In genomic region chr1:245552331-245552730, GRCh38 we compare ENCODE assay signal across 19 cellular contexts.
DNase-seq lines count a peak whose midpoint lies in the region; TF ChIP-seq lines count a peak whose summit lies in the region.
"Had no signal": no experiment of that assay in that cellular context is flagged by ENCODE, and none has a peak within 500 bp of the region (broad histone marks: within the 10 kb centered on the region; RNA-seq: fewer than 3 reads in every experiment).

No MANE protein-coding gene starts in this region.

- no peak overlapping the region for H2AFZ ChIP-seq in trophoblast cell (ENCODE audit: insufficient read depth, low read length, poor library complexity)

- H3K36me3 Mint-ChIP-seq in chondrocyte (ENCODE audit: low read depth): peaks cover 5% of the 10 kb centered on the region
- H3K36me3 Mint-ChIP-seq in MCF 10A (ENCODE audit: insufficient read depth, unreplicated experiment): no peaks in the 10 kb centered on the region
- H3K36me3 Mint-ChIP-seq: CD8-positive, alpha-beta T cell had no signal

- H3K36me3 ChIP-seq in trophoblast cell (ENCODE audit: control insufficient read depth in 1 of 2, insufficient read depth in 2 of 2, low read length in 2 of 2): peaks cover 2 to 4% of the 10 kb centered on the region in 2 experiments
- H3K36me3 ChIP-seq: BLaER1 treated with 17β-estradiol and CSF1 and Interleukin-3, amounts not matched to agents 10 nM and 100 nM had no signal

- no peak for TF ChIP-seq CTCF in chondrocyte (IDR thresholded peaks at IDR 0.05)
- TF ChIP-seq CTCF in MCF 10A (IDR thresholded peaks at IDR 0.05; ENCODE audit: unreplicated experiment): no peak

- H3K18ac ChIP-seq in trophoblast cell (ENCODE audit: low read length): no peak overlapping the region

- H2AK5ac ChIP-seq in trophoblast cell (ENCODE audit: low read length): no peak overlapping the region

- H3K27ac ChIP-seq in trophoblast cell (ENCODE audit: low read depth, low read length): no peak overlapping the region
- H3K27ac ChIP-seq: 22Rv1; A549; BLaER1 treated with 17β-estradiol and CSF1 and Interleukin-3, amounts not matched to agents 10 nM and 100 nM; C4-2B had no signal

- no peak overlapping the region for H4K12ac ChIP-seq in trophoblast cell (ENCODE audit: low read depth, low read length)

- H3K4me1 ChIP-seq in trophoblast cell (ENCODE audit: control insufficient read depth in 1 of 2, insufficient read depth in 2 of 2, low read length in 2 of 2): peaks cover 4 to 9% of the 10 kb centered on the region in 2 experiments
- H3K4me1 ChIP-seq: A549, Caco-2 had no signal

- H3K79me2 ChIP-seq in trophoblast cell (ENCODE audit: control insufficient read depth, insufficient read depth, low read length, poor library complexity): no peaks in the 10 kb centered on the region

- no peak overlapping the region for H3K23ac ChIP-seq in trophoblast cell (ENCODE audit: low read length)

- CTCF ChIA-PET in MCF 10A (lab: Yijun Ruan, JAX): interaction anchor here (0.6 to 0.7 kb wide), 2 partner anchors 370 to 452 kb away, joined by 3 to 5 read pairs; no protein-coding TSS in a partner anchor

- no peak overlapping the region for H3K4me3 ChIP-seq in trophoblast cell (ENCODE audit: low read depth, low read length)
- H3K4me3 ChIP-seq: A549; BLaER1 treated with 17β-estradiol and CSF1 and Interleukin-3, amounts not matched to agents 10 nM and 100 nM; GM12878 had no signal

- H2BK120ac ChIP-seq in trophoblast cell (ENCODE audit: insufficient read depth, low read length, poor library complexity): no peak overlapping the region

- no CpG with 5 or more reads among the region's 9 CpGs for WGBS in trophoblast cell (ENCODE audit: extremely low coverage, insufficient coverage, insufficient read length)

- H2BK12ac ChIP-seq in trophoblast cell (ENCODE audit: low read length): no peak overlapping the region

- peaks cover 3% of the 10 kb centered on the region for H3K79me1 ChIP-seq in trophoblast cell (ENCODE audit: low read length)

- BruUV-seq in MCF 10A (replicated peaks; lab: Mats Ljungman, UMichigan): no TSS peak

- no peaks in the 10 kb centered on the region for H3K27me3 ChIP-seq in trophoblast cell (ENCODE audit: insufficient read depth, low read length)
- H3K27me3 ChIP-seq: BLaER1 treated with 17β-estradiol and CSF1 and Interleukin-3, amounts not matched to agents 10 nM and 100 nM had no signal

- H3K4me1 Mint-ChIP-seq in chondrocyte (ENCODE audit: low read depth) (peaks cover 4% of the 10 kb centered on the region), MCF 10A (ENCODE audit: insufficient read depth, unreplicated experiment) (no peaks in the 10 kb centered on the region)
- H3K4me1 Mint-ChIP-seq: B cell had no signal

- no peaks in the 10 kb centered on the region for H3K9me3 ChIP-seq in trophoblast cell (ENCODE audit: insufficient read depth, low read depth, low read length)
- H3K9me3 ChIP-seq: A549; BLaER1 treated with 17β-estradiol and CSF1 and Interleukin-3, amounts not matched to agents 10 nM and 100 nM; Caco-2 had no signal

- H3K27me3 Mint-ChIP-seq in chondrocyte (ENCODE audit: low read depth) (no peaks in the 10 kb centered on the region), MCF 10A (ENCODE audit: insufficient read depth, unreplicated experiment) (peaks cover 95% of the 10 kb centered on the region)
- H3K27me3 Mint-ChIP-seq: CD4-positive, alpha-beta T cell had no signal

- H3K4me3 Mint-ChIP-seq in chondrocyte (ENCODE audit: unreplicated experiment) (no peak overlapping the region), MCF 10A (ENCODE audit: unreplicated experiment) (no peak overlapping the region)
- H3K4me3 Mint-ChIP-seq: B cell; CD4-positive, alpha-beta T cell; CD8-positive, alpha-beta T cell had no signal

- H4K8ac ChIP-seq in trophoblast cell (ENCODE audit: low read depth, low read length): no peak overlapping the region

- no peak overlapping the region for H3K27ac Mint-ChIP-seq in chondrocyte (ENCODE audit: unreplicated experiment)
- no peak overlapping the region for H3K27ac Mint-ChIP-seq in MCF 10A (ENCODE audit: low read depth, unreplicated experiment)
- H3K27ac Mint-ChIP-seq: B cell; CD4-positive, alpha-beta T cell; CD8-positive, alpha-beta T cell had no signal

- no peaks in the 10 kb centered on the region for H3K9me3 Mint-ChIP-seq in chondrocyte (ENCODE audit: low read depth)
- no peaks in the 10 kb centered on the region for H3K9me3 Mint-ChIP-seq in MCF 10A (ENCODE audit: unreplicated experiment)
- H3K9me3 Mint-ChIP-seq: CD4-positive, alpha-beta T cell had no signal

- POLR2A ChIA-PET in MCF 10A (lab: Yijun Ruan, JAX): interaction anchor here (0.7 kb wide), 1 partner anchor 14 kb away, joined by 4 read pairs; no protein-coding TSS in a partner anchor

- DNase-seq in EH (ENCODE audit: low read depth) (peak; percentile 43), chondrocyte (ENCODE audit: low spot score) (peak; percentile 12), trophoblast cell (peak; percentile 62 to 83), MCF 10A (ENCODE audit: unreplicated experiment) (no peak), NCI-H1105 treated with DMSO at 0.1 percent for 48 hours (lab: John Stamatoyannopoulos, UW) (no peak)
- DNase-seq: AML-193; Caco-2; Calu3; CD4-positive, alpha-beta T cell; CD8-positive, alpha-beta T cell; DMS79 treated with DMSO at 0.1 percent for 48 hours; EL; GDM1 had no signal

- H2BK5ac ChIP-seq in trophoblast cell (ENCODE audit: low read depth, low read length, poor library complexity): no peak overlapping the region

- intact Hi-C loops in MCF 10A (cut with micrococcal nuclease): no loop called here

- H4K91ac ChIP-seq in trophoblast cell (ENCODE audit: low read depth, low read length): no peak overlapping the region

- no peak overlapping the region for H3K4me2 ChIP-seq in trophoblast cell (ENCODE audit: low read length)
- H3K4me2 ChIP-seq: A549; BLaER1 treated with 17β-estradiol and CSF1 and Interleukin-3, amounts not matched to agents 10 nM and 100 nM had no signal

- no peak overlapping the region for H3K4ac ChIP-seq in trophoblast cell (ENCODE audit: low read depth, low read length)

- no peak overlapping the region for H3K9ac ChIP-seq in trophoblast cell (ENCODE audit: low read length)
- H3K9ac ChIP-seq: BLaER1 treated with 17β-estradiol and CSF1 and Interleukin-3, amounts not matched to agents 10 nM and 100 nM had no signal

- H3K14ac ChIP-seq in trophoblast cell (ENCODE audit: low read length): no peak overlapping the region

Comparison
In these comparisons a context has a peak if more than half of its experiments do, and no peak if none do; other contexts are left out.
1. DNase-seq: peak in EH (single experiment), chondrocyte (single experiment) and trophoblast cell (2 of 2); none in MCF 10A (single experiment) and NCI-H1105 treated with DMSO at 0.1 percent for 48 hours (single experiment).